Comparison of ENCODE assay signal across 12 cellular contexts in the genomic region with DNA sequence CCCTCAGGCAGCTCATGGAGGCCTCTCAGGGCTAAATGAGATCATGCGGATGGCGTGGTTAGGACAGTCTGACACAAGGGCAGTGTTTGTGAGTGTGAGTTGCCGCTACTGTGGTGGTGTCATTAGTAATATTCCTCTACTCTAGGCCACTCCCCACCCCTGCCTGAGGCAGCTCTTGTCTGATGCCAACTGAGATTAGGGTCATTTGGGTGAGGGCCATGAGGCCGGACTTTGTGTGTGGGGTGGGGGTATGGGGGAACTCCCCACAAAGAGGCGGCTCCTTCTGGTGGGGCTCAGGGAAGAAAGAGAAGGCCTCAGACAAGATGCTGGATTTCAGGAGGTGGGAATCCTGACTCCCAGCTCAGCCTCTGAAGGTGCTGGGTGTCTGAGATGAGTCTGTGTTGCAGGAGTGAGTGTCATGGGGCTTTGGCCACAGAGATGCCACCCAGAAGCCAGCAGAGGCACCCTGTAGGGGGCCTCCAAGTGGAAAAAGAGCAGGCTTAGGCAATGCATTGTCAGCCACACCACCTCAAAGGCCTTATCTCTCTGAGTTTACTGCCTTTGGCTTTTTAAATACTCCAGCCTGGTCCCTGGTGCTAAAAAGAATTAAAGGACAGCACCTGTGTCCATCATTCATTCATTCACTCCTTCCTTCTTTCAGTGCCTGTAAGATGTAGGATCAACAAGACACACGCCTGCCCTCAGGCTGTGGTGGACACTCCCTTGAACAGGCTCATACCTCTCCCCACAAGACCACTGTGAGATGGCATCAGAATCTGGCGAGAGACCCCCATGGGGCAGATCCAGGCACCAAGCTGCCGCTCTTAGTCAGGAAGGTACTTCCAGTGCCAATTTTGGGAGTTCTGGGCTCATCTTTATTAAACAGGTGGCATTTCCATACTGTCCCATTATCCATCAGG.
DNase-seq lines count a peak whose midpoint lies in the region; ATAC-seq, FAIRE-seq and TF ChIP-seq lines count a peak whose summit lies in the region.
"Had no signal": no experiment of that assay in that cellular context is flagged by ENCODE, and none has a peak within 500 bp of the region (broad histone marks: within the 10 kb centered on the region; RNA-seq: fewer than 3 reads in every experiment).

No MANE protein-coding gene starts in this region.

- no peaks in the 10 kb centered on the region for H3K36me3 ChIP-seq in HCT116 (ENCODE audit: control insufficient read depth in 1 of 2, insufficient read depth in 2 of 2, low read length in 2 of 2)
- no peaks in the 10 kb centered on the region for H3K36me3 ChIP-seq in PC-9 (ENCODE audit: low read depth)
- no peaks in the 10 kb centered on the region for H3K36me3 ChIP-seq in H1 (ENCODE audit: control insufficient read depth in 2 of 4, insufficient read depth in 4 of 4, low read length in 3 of 4)
- H3K36me3 ChIP-seq in sigmoid colon, result no peaks in the 10 kb centered on the region

- 0 out of 2 replicates have a peak overlapping the region, but pooled peaks have one; percentile 64 for H2BK12ac ChIP-seq in H1 (ENCODE audit: low read depth, low read length)

- no peak for TF ChIP-seq POLR2A in HCT116 (IDR thresholded peaks at IDR 0.05; ENCODE audit: borderline replicate concordance, extremely low read depth, insufficient read depth, insufficient read length)
- no peak for TF ChIP-seq POLR2A in H1 (IDR thresholded peaks at IDR 0.05; ENCODE audit: control extremely low read depth in 1 of 2, low read depth in 2 of 2, low read length in 2 of 2)
- no peak for TF ChIP-seq POLR2A in sigmoid colon (IDR thresholded peaks at IDR 0.05)
- no peak for TF ChIP-seq POLR2A in H54 (IDR thresholded peaks at IDR 0.05; ENCODE audit: low read depth, low read length)

- H3K27me3 Mint-ChIP-seq in immature natural killer cell (ENCODE audit: low read depth in 3 of 3), result peaks cover 0 to 12% (median 7%) of the 10 kb centered on the region in 3 donors

- no peak overlapping the region for H3K56ac ChIP-seq in H1 (replicated peaks; ENCODE audit: insufficient read length, low read depth, low read length)

- BruUV-seq in HCT116 (replicated peaks; lab: Mats Ljungman, UMichigan), result no TSS peak
- no TSS peak for BruUV-seq in PC-9 (replicated peaks; lab: Mats Ljungman, UMichigan)

- no peak overlapping the region for H2BK120ac ChIP-seq in H1 (replicated peaks; ENCODE audit: low read depth, low read length)

- intact Hi-C loops in HCT116 (cut with micrococcal nuclease) (loop anchor here (1.0 to 5.0 kb wide), 4 partner anchors 120 to 285 kb away; no protein-coding TSS in a partner anchor), PC-9 (cut with micrococcal nuclease; ENCODE audit: unreplicated experiment) (loop anchor here (1.0 to 5.0 kb wide), 5 partner anchors 25 to 285 kb away; a partner anchor contains a TSS), sigmoid colon (cut with DNase I) (no loop called here)

- H3K4me3 ChIP-seq in HCT116 (replicated peaks in 1 of 2; ENCODE audit: low read depth in 1 of 2, low read length in 2 of 2), result no peak overlapping the region
- H3K4me3 ChIP-seq in PC-9, result no peak overlapping the region
- no peak overlapping the region for H3K4me3 ChIP-seq in H1 (ENCODE audit: extremely low read depth in 1 of 4, insufficient read depth in 2 of 4, low read depth in 3 of 4, low read length in 4 of 4)
- no peak overlapping the region for H3K4me3 ChIP-seq in sigmoid colon

- no peaks in the 10 kb centered on the region for H3K79me2 ChIP-seq in HCT116 (ENCODE audit: insufficient read depth, low read length)
- H3K79me2 ChIP-seq in PC-9 (ENCODE audit: low read depth), result no peaks in the 10 kb centered on the region
- H3K79me2 ChIP-seq in H1 (ENCODE audit: control insufficient read depth in 1 of 2, insufficient read depth in 2 of 2, low read length in 2 of 2), result no peaks in the 10 kb centered on the region

- H3K9ac ChIP-seq in HCT116 (ENCODE audit: low read length) (no peak overlapping the region), H1 (replicated peaks in 1 of 4; ENCODE audit: extremely low read depth in 1 of 4, low read depth in 3 of 4, low read length in 3 of 4) (no peak overlapping the region)

- no peak overlapping the region for H3K18ac ChIP-seq in H1 (ENCODE audit: extremely low read depth, low read length)

- H3K4me1 ChIP-seq in HCT116 (ENCODE audit: control insufficient read depth in 1 of 2, insufficient read depth in 2 of 2, low read length in 2 of 2) (no peaks in the 10 kb centered on the region), PC-9 (replicated peaks; ENCODE audit: insufficient read depth) (peaks cover 21% of the 10 kb centered on the region), H1 (replicated peaks in 1 of 4; ENCODE audit: control insufficient read depth in 3 of 4, insufficient read depth in 4 of 4, low read length in 3 of 4) (peaks cover 0 to 5% (median 1%) of the 10 kb centered on the region in 4 experiments; a peak in 3 of 7 replicates), sigmoid colon (no peaks in the 10 kb centered on the region)

- no peak overlapping the region for H4K5ac ChIP-seq in H1 (ENCODE audit: insufficient read length, low read depth, low read length)

- 87% methylated on average over 8 of the region's 8 CpGs; no CpG with 5 or more reads in 1 of the 2 experiments for WGBS in H1 (ENCODE audit: extremely low coverage in 1 of 2, insufficient coverage in 1 of 2, insufficient read length in 1 of 2, insufficient replicate concordance in 2 of 2, low coverage in 1 of 2, low lambda C conversion rate in 2 of 2, missing lambda C conversion rate in 1 of 2), 2 experiments
- 90 to 94% methylated on average over 8 of the region's 8 CpGs for WGBS in sigmoid colon, 2 donors

- FAIRE-seq in H1 (lab: Jason Lieb, UNC) (no peak), H54 (lab: Jason Lieb, UNC) (no peak)

- H2AFZ ChIP-seq in HCT116 (ENCODE audit: low read depth, low read length, poor library complexity, severe bottlenecking) (no peak overlapping the region), PC-9 (no peak overlapping the region), H1 (ENCODE audit: low read length) (no peak overlapping the region)

- TF ChIP-seq CTCF in HCT116 (IDR thresholded peaks at IDR 0.05 in 2 of 3, conservative IDR thresholded peaks at IDR 0.05 in 1 of 3; ENCODE audit: borderline replicate concordance in 1 of 3, insufficient read depth in 1 of 3, low read depth in 2 of 3, low read length in 2 of 3), result no peak
- no peak for TF ChIP-seq CTCF in PC-9 (conservative IDR thresholded peaks at IDR 0.05)
- TF ChIP-seq CTCF in H1 (IDR thresholded peaks at IDR 0.05; ENCODE audit: control extremely low read depth in 1 of 3, insufficient read depth in 1 of 3, low read depth in 1 of 3, low read length in 3 of 3), result no peak
- no peak for TF ChIP-seq CTCF in sigmoid colon (IDR thresholded peaks at IDR 0.05)

- H4K8ac ChIP-seq in H1 (ENCODE audit: extremely low read depth, insufficient read depth, low read length), result no peak overlapping the region; the same call in 1 of the 2 replicates

- H3K79me1 ChIP-seq in H1 (ENCODE audit: low read depth, low read length), result no peaks in the 10 kb centered on the region

- peaks cover 0 to 5% (median 0%) of the 10 kb centered on the region in 6 donors for H3K9me3 Mint-ChIP-seq in immature natural killer cell

- no peak overlapping the region for H3K4me3 Mint-ChIP-seq in immature natural killer cell
- H3K4me3 Mint-ChIP-seq: CD8-positive, alpha-beta T cell; central memory CD8-positive, alpha-beta T cell had no signal

- no peak overlapping the region for H2BK15ac ChIP-seq in H1 (ENCODE audit: low read length)

- POLR2A ChIA-PET in HCT116 (lab: Charles Lee), result interaction anchor here (2.2 kb wide), 1 partner anchor 182 kb away, joined by 8 read pairs; a partner anchor contains a TSS
- POLR2A ChIA-PET in PC-9 (lab: Charles Lee; ENCODE audit: unreplicated experiment), result no interaction called here
- POLR2A ChIA-PET in H1 (lab: Charles Lee; ENCODE audit: partially characterized antibody), result interaction anchor here (1.0 to 3.6 kb wide), 7 partner anchors 20 to 183 kb away, joined by 3 to 17 read pairs (median 4); a partner anchor contains a TSS

- H3F3A ChIP-seq in PC-9 (ENCODE audit: insufficient read depth, low read depth), result peaks cover 7% of the 10 kb centered on the region

- H3K9me2 ChIP-seq in HCT116 (ENCODE audit: insufficient read depth) (no peaks in the 10 kb centered on the region), PC-9 (ENCODE audit: insufficient read depth) (no peaks in the 10 kb centered on the region)

- H2BK20ac ChIP-seq in H1 (ENCODE audit: low read length), result 0 out of 2 replicates have a peak overlapping the region, but pooled peaks have one; percentile 18

- no peaks in the 10 kb centered on the region for H3K23me2 ChIP-seq in H1 (ENCODE audit: low read depth, low read length)

- TF ChIP-seq EP300 in H1 (IDR thresholded peaks at IDR 0.05; ENCODE audit: borderline replicate concordance in 1 of 2, low read depth in 2 of 2, low read length in 2 of 2), result no peak
- no peak for TF ChIP-seq EP300 in sigmoid colon (IDR thresholded peaks at IDR 0.05)

- H2BK5ac ChIP-seq in H1 (ENCODE audit: low read depth, low read length), result peak overlapping the region; percentile 62; the same call in 1 of the 2 replicates

- H3K14ac ChIP-seq in H1 (ENCODE audit: insufficient read length), result no peak overlapping the region

- no peak overlapping the region for H3K4ac ChIP-seq in H1 (replicated peaks; ENCODE audit: insufficient read length, low read depth, low read length)

- no peak overlapping the region for H3K27ac ChIP-seq in HCT116 (ENCODE audit: low read depth, low read length)
- no peak overlapping the region for H3K27ac ChIP-seq in PC-9
- H3K27ac ChIP-seq in H1 (ENCODE audit: low read depth, low read length), result no peak overlapping the region
- H3K27ac ChIP-seq in sigmoid colon, result no peak overlapping the region
- H3K27ac ChIP-seq: epithelial cell of prostate had no signal

- 0 out of 2 replicates have a peak overlapping the region, but pooled peaks have one; percentile 19 for H2AK5ac ChIP-seq in H1 (ENCODE audit: low read depth, low read length)

- peaks cover 0 to 5% (median 0%) of the 10 kb centered on the region in 3 donors for H3K36me3 Mint-ChIP-seq in immature natural killer cell
- H3K36me3 Mint-ChIP-seq: CD8-positive, alpha-beta T cell had no signal

- H3K4me1 Mint-ChIP-seq in immature natural killer cell, result no peaks in the 10 kb centered on the region
- H3K4me1 Mint-ChIP-seq: central memory CD8-positive, alpha-beta T cell had no signal

- H3K4me2 ChIP-seq in HCT116 (ENCODE audit: low read length) (no peak overlapping the region), PC-9 (0 out of 2 replicates have a peak overlapping the region, but pooled peaks have one; percentile 17), H1 (ENCODE audit: insufficient read depth in 1 of 2, low read depth in 2 of 2, low read length in 2 of 2) (no peak overlapping the region)

- RAD21 ChIA-PET in HCT116 (lab: Charles Lee; ENCODE audit: low non-redundant PET in 1 of 2, low total read pairs in 2 of 2, uncharacterized antibody in 2 of 2, unreplicated experiment in 2 of 2), result interaction anchor here (1.0 to 1.2 kb wide), 3 partner anchors 96 to 182 kb away, joined by 3 to 5 read pairs (median 3); a partner anchor contains a TSS

- ATAC-seq in HCT116, result 0 out of 2 replicates have a peak, but pooled peaks have one; percentile 7
- ATAC-seq: CD8-positive, alpha-beta T cell had no signal

- H4K91ac ChIP-seq in H1 (replicated peaks; ENCODE audit: insufficient read length, low read length), result no peak overlapping the region

- H3K27me3 ChIP-seq in HCT116 (ENCODE audit: insufficient read depth, low read length) (no peaks in the 10 kb centered on the region), PC-9 (ENCODE audit: insufficient read depth, low read depth) (no peaks in the 10 kb centered on the region), H1 (replicated peaks in 1 of 4; ENCODE audit: control insufficient read depth in 3 of 4, extremely low read depth in 1 of 4, insufficient read depth in 3 of 4, low read length in 3 of 4) (no peaks in the 10 kb centered on the region), sigmoid colon (no peaks in the 10 kb centered on the region)

- no peak for DNase-seq in HCT116 (ENCODE audit: low read depth, low spot score)
- DNase-seq in PC-9, result peak in 1 of 2 experiments; percentile 22
- no peak for DNase-seq in H1 (ENCODE audit: low read depth in 1 of 2, low spot score in 2 of 2)
- DNase-seq in sigmoid colon, result peak; percentile 50
- no peak for DNase-seq in immature natural killer cell
- no peak for DNase-seq in midbrain (lab: John Stamatoyannopoulos, UW)
- DNase-seq in H54 (ENCODE audit: insufficient read length, low spot score), result no peak
- DNase-seq: activated gamma-delta T cell, NCI-H1092 had no signal

- CTCF ChIA-PET in HCT116 (lab: Charles Lee), result interaction anchor here (0.6 to 2.1 kb wide), 8 partner anchors 10 to 182 kb away, joined by 3 to 11 read pairs (median 4); a partner anchor contains a TSS
- CTCF ChIA-PET in PC-9 (lab: Charles Lee), result no interaction called here
- CTCF ChIA-PET in H1 (lab: Charles Lee; ENCODE audit: partially characterized antibody), result interaction anchor here (0.8 to 13.3 kb wide), 67 partner anchors 14 to 343 kb away, joined by 3 to 142 read pairs (median 6); a partner anchor contains a TSS

- no peak for TF ChIP-seq RAD21 in HCT116 (IDR thresholded peaks at IDR 0.05; ENCODE audit: low read depth)
- no peak for TF ChIP-seq RAD21 in H1 (IDR thresholded peaks at IDR 0.05 in 1 of 2, conservative IDR thresholded peaks at IDR 0.05 in 1 of 2; ENCODE audit: low read depth in 2 of 2, low read length in 2 of 2)

- no peaks in the 10 kb centered on the region for H4K20me1 ChIP-seq in HCT116 (ENCODE audit: insufficient read depth)
- H4K20me1 ChIP-seq in PC-9 (ENCODE audit: insufficient read depth), result no peaks in the 10 kb centered on the region
- no peaks in the 10 kb centered on the region for H4K20me1 ChIP-seq in H1 (replicated peaks in 1 of 2; ENCODE audit: control insufficient read depth in 1 of 2, insufficient read depth in 2 of 2, low read length in 2 of 2)

- H3K27ac Mint-ChIP-seq in immature natural killer cell, result no peak overlapping the region
- H3K27ac Mint-ChIP-seq: CD8-positive, alpha-beta T cell had no signal

- H3K23ac ChIP-seq in H1 (ENCODE audit: insufficient read length), result no peak overlapping the region

- H3K9me3 ChIP-seq in HCT116 (ENCODE audit: control insufficient read depth in 1 of 2, insufficient read depth in 1 of 2, low read depth in 1 of 2, low read length in 2 of 2) (0 out of 4 replicates have a peak, but pooled peaks cover 0 to 3% of the 10 kb centered on the region in 2 experiments), PC-9 (ENCODE audit: insufficient read depth, low read depth) (peaks cover 13% of the 10 kb centered on the region), H1 (ENCODE audit: insufficient read depth in 2 of 2, low read depth in 1 of 2, low read length in 1 of 2) (no peaks in the 10 kb centered on the region), sigmoid colon (no peaks in the 10 kb centered on the region)
